In genomic region chr6:99348823-99349619, GRCh38 we compare ENCODE assay signal across 8 cellular contexts. TPM values are rescaled to one million over a fixed set of nuclear protein-coding genes. Genes with fewer than 3 reads are reported as not detected.
DNase-seq lines count a peak whose midpoint lies in the region; ATAC-seq and TF ChIP-seq lines count a peak whose summit lies in the region.

No MANE protein-coding gene starts in this region.

- H3K4me2 ChIP-seq in KMS-11 (no peak overlapping the region), mesendoderm (ENCODE audit: low read length) (peak overlapping the region; percentile 76)

- no peaks in the 10 kb centered on the region for H3K36me3 ChIP-seq in A673 (ENCODE audit: insufficient read depth, low read length, poor library complexity, severe bottlenecking)
- H3K36me3 ChIP-seq in KMS-11 (ENCODE audit: insufficient read depth), result no peaks in the 10 kb centered on the region
- no peaks in the 10 kb centered on the region for H3K36me3 ChIP-seq in mesendoderm (ENCODE audit: control insufficient read depth, insufficient read depth, low read length)
- H3K36me3 ChIP-seq in aorta (ENCODE audit: control insufficient read depth in 1 of 2, insufficient read depth in 2 of 2, low read length in 1 of 2), result no peaks in the 10 kb centered on the region

- H4K8ac ChIP-seq in mesendoderm (ENCODE audit: low read depth, low read length), result no peak overlapping the region

- peak overlapping the region; percentile 77 for H3K4ac ChIP-seq in mesendoderm (ENCODE audit: low read depth, low read length)

- no peak overlapping the region for H2AK5ac ChIP-seq in mesendoderm (ENCODE audit: low read length)

- intact Hi-C loops in A673 (cut with micrococcal nuclease; ENCODE audit: unreplicated experiment) (no loop called here), aorta (cut with DNase I) (loop anchor here in 1 of 2 donors (5.0 kb wide), 1 partner anchor 78 kb away; the partner anchor contains the start of gene PNISR)

- H3K9ac ChIP-seq in KMS-11 (no peak overlapping the region; the same call in 1 of the 2 replicates), mesendoderm (ENCODE audit: low read length) (peak overlapping the region; percentile 60)

- no peaks in the 10 kb centered on the region for H3K79me2 ChIP-seq in KMS-11 (ENCODE audit: insufficient read depth, low read depth)
- H3K79me2 ChIP-seq in mesendoderm (ENCODE audit: control insufficient read depth, insufficient read depth, low read length), result no peaks in the 10 kb centered on the region

- DNase-seq in A673 (ENCODE audit: low spot score), result peak; percentile 27
- peak; percentile 34 for DNase-seq in cerebellar cortex (ENCODE audit: low spot score)
- DNase-seq in mesendoderm, result peak; percentile 51
- peak in 1 of 2 donors; percentile 76 for DNase-seq in aorta
- no peak for DNase-seq in DMS153 treated with DMSO at 0.1 percent for 48 hours (lab: John Stamatoyannopoulos, UW; ENCODE audit: unreplicated experiment)
- DNase-seq in superior temporal gyrus (ENCODE audit: extremely low spot score), result no peak

- no peaks in the 10 kb centered on the region for H4K20me1 ChIP-seq in KMS-11 (ENCODE audit: insufficient read depth)

- H2BK15ac ChIP-seq in mesendoderm (replicated peaks; ENCODE audit: low read depth), result peak overlapping the region; percentile 10

- H3K27ac ChIP-seq in A673 (ENCODE audit: low read depth, low read length, poor library complexity, severe bottlenecking), result no peak overlapping the region
- no peak overlapping the region for H3K27ac ChIP-seq in KMS-11
- H3K27ac ChIP-seq in mesendoderm (ENCODE audit: low read depth, low read length), result peak overlapping the region; percentile 77
- peak overlapping the region in 1 of 2 donors; percentile 10 for H3K27ac ChIP-seq in aorta (ENCODE audit: low read depth in 1 of 2, low read length in 2 of 2)

- H3K4me3 ChIP-seq in A673 (ENCODE audit: low read depth, low read length, poor library complexity, severe bottlenecking) (peak overlapping the region; percentile 70), KMS-11 (IDR thresholded peaks at IDR 0.05; ENCODE audit: insufficient read depth, low read depth, low read length) (no peak overlapping the region), mesendoderm (ENCODE audit: low read length) (peak overlapping the region; percentile 58), aorta (ENCODE audit: low read length in 2 of 2) (peak overlapping the region; percentile 52 to 79)

- WGBS in mesendoderm (ENCODE audit: extremely low coverage, insufficient coverage, low lambda C conversion rate), result no CpG with 5 or more reads among the region's 64 CpGs
- WGBS in aorta, 2 donors, result 3 to 5% methylated on average over 35 to 64 of the region's 64 CpGs

- CTCF ChIA-PET in A673 (lab: Charles Lee), result no interaction called here

- no TSS peak for BruUV-seq in A673 (replicated peaks; lab: Mats Ljungman, UMichigan)

- no peak for TF ChIP-seq CTCF in A673 (conservative IDR thresholded peaks at IDR 0.05; ENCODE audit: low read depth, low read length)
- no peak for TF ChIP-seq CTCF in KMS-11 (conservative IDR thresholded peaks at IDR 0.05; ENCODE audit: low read depth, low read length)

- ATAC-seq in GM19351 (IDR thresholded peaks at IDR 0.05; ENCODE audit: unreplicated experiment) (peak; percentile 37), aorta (ENCODE audit: low FRiP score) (peak; percentile 58)

- H3K79me1 ChIP-seq in mesendoderm (ENCODE audit: low read length), result peaks cover 3% of the 10 kb centered on the region

- peak overlapping the region; percentile 97 for H3K18ac ChIP-seq in mesendoderm (ENCODE audit: low read length)

- H2AFZ ChIP-seq in KMS-11 (ENCODE audit: low read depth), result peak overlapping the region; percentile 54; the same call in 1 of the 2 replicates

- peak overlapping the region; percentile 83 for H3K56ac ChIP-seq in mesendoderm (ENCODE audit: low read length)

- no peaks in the 10 kb centered on the region for H3K9me3 ChIP-seq in A673 (ENCODE audit: low read depth, low read length, poor library complexity, severe bottlenecking)
- H3K9me3 ChIP-seq in aorta (ENCODE audit: control insufficient read depth, low read length), result no peaks in the 10 kb centered on the region

- H3K27me3 ChIP-seq in A673 (replicated peaks; ENCODE audit: insufficient read depth, low read depth, low read length, poor library complexity) (no peaks in the 10 kb centered on the region), KMS-11 (ENCODE audit: insufficient read depth, low read depth) (no peaks in the 10 kb centered on the region), mesendoderm (ENCODE audit: insufficient read depth, low read length, poor library complexity) (no peaks in the 10 kb centered on the region), aorta (ENCODE audit: control insufficient read depth in 1 of 2, insufficient read depth in 2 of 2, low read length in 1 of 2) (no peaks in the 10 kb centered on the region)

- H2BK5ac ChIP-seq in mesendoderm (ENCODE audit: low read length), result no peak overlapping the region

- H3K4me1 ChIP-seq in A673 (ENCODE audit: insufficient read depth, low read length, poor library complexity, severe bottlenecking) (no peaks in the 10 kb centered on the region), KMS-11 (ENCODE audit: low read depth, poor library complexity, severe bottlenecking) (no peaks in the 10 kb centered on the region), mesendoderm (ENCODE audit: control insufficient read depth, low read depth, low read length) (peaks cover 5% of the 10 kb centered on the region), aorta (ENCODE audit: control insufficient read depth in 1 of 2, insufficient read depth in 2 of 2, low read length in 2 of 2) (peaks cover 0 to 1% of the 10 kb centered on the region in 2 donors)

- H3K23ac ChIP-seq in mesendoderm (ENCODE audit: low read length), result no peak overlapping the region

- POLR2A ChIA-PET in A673 (lab: Charles Lee; ENCODE audit: low non-redundant PET), result interaction anchor here (0.5 kb wide), 1 partner anchor 264 kb away, joined by 6 read pairs; no protein-coding TSS in a partner anchor

- H2BK120ac ChIP-seq in mesendoderm (ENCODE audit: low read depth, low read length), result no peak overlapping the region

- no peak overlapping the region for H4K5ac ChIP-seq in mesendoderm (ENCODE audit: low read length)

RNA-seq across cellular contexts. Expression of gene FAXC, which starts 0.5 kb away (rescaled TPM):
- total RNA-seq in A673 (2021) (6.2 and 7.8 TPM in 2 replicates), aorta (1 to 10 TPM; 3.8 to 4.4 TPM)
- 12.4 TPM for polyA plus RNA-seq in mesendoderm (2013, experiment 1 of 2)
- 13.4 TPM for polyA plus RNA-seq in mesendoderm (2013, experiment 2 of 2)
- 1 to 10 TPM; 2.5 to 7.3 TPM for polyA plus RNA-seq in aorta

RNA-seq across cellular contexts. Expression of gene COQ3, which starts 45.0 kb away (rescaled TPM):
- total RNA-seq in A673 (2021) (15.9 and 21.7 TPM in 2 replicates), aorta (1 to 10 TPM; 2.4 to 3.7 TPM)
- 22.5 TPM for polyA plus RNA-seq in mesendoderm (2013, experiment 1 of 2)
- 21.9 TPM for polyA plus RNA-seq in mesendoderm (2013, experiment 2 of 2)
- polyA plus RNA-seq in aorta, result 10 to 100 TPM in 1 of 2 donors, 1 to 10 TPM in 1; 7.4 to 11.6 TPM

Comparison
In these comparisons a context has a peak if more than half of its experiments do, and no peak if none do; other contexts are left out.
1. DNase-seq: peak in A673 (single experiment), cerebellar cortex (single experiment) and mesendoderm (single experiment); none in DMS153 treated with DMSO at 0.1 percent for 48 hours (single experiment) and superior temporal gyrus (single experiment).